In the genomic region with DNA sequence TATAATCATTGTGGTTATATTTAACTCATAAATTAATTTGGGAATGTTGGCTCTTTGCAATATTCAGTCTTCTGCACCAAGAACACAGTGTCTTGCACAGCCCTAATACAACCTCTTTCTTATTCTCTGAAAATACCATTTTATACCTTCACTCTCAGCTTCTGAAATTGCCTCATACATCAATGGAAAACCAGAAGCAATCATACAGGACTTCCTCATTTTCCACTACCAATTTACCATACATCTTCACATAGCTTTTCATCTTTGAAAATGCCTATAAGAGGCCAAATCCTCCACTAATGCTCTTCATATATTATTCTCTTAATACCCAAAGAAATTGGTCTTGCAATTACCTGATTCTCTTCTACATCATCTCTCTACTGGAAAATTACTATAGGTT, we compare ENCODE assay signal across 27 cellular contexts. TPM values are rescaled to one million over a fixed set of nuclear protein-coding genes. Genes with fewer than 3 reads are reported as not detected.
"Had no signal": no experiment of that assay in that cellular context is flagged by ENCODE, and none has a peak within 500 bp of the region (broad histone marks: within the 10 kb centered on the region; RNA-seq: fewer than 3 reads in every experiment).

No MANE protein-coding gene starts in this region.

- H2AFZ ChIP-seq: neural progenitor cell had no signal

- H3K4me1 ChIP-seq: heart left ventricle, neural progenitor cell, right atrium auricular region, sigmoid colon, stomach had no signal

- H3K27ac ChIP-seq: heart left ventricle, neural progenitor cell, ovary, right atrium auricular region, sigmoid colon, skin epidermis, stomach had no signal

- ATAC-seq: esophagus mucosa; heart left ventricle; left colon; left ventricle myocardium superior; natural killer cell treated with Interleukin-12 subunit alpha and Interleukin-12 subunit beta and Interleukin-15 and Interleukin-18, amount 100 ng/mL, for 72 hours had no signal

- H3K36me3 ChIP-seq: heart left ventricle, neural progenitor cell, ovary, right atrium auricular region, sigmoid colon, stomach had no signal

- H3K9ac ChIP-seq: neural progenitor cell had no signal

- DNase-seq: effector memory CD4-positive, alpha-beta T cell; heart left ventricle; hippocampal formation; left colon; left ventricle myocardium superior; mesenchymal stem cell; midbrain; nucleus accumbens; ovary; sigmoid colon; stimulated activated CD4-positive, alpha-beta T cell treated with anti-CD3 and anti-CD28 coated beads, Interleukin-12 subunit alpha, Interleukin-12 subunit beta, amount 100 ng/mL, for 4 hours; stimulated activated naive CD4-positive, alpha-beta T cell; stomach; substantia nigra; trophoblast cell had no signal

- H3K27me3 ChIP-seq: heart left ventricle, neural progenitor cell, ovary, right atrium auricular region, sigmoid colon, stomach had no signal

- H3K4me2 ChIP-seq: neural progenitor cell had no signal

- H3K4me3 ChIP-seq: heart left ventricle, lung, neural progenitor cell, ovary, right atrium auricular region, sigmoid colon, skin epidermis, stomach had no signal

- H3K9me3 ChIP-seq: heart left ventricle, ovary, right atrium auricular region, sigmoid colon, stomach had no signal

RNA-seq across cellular contexts. Expression of a gene that starts 4.3 kb away (rescaled TPM):
- total RNA-seq: esophagus mucosa; fibroblast of lung; frontal cortex; glomerular endothelial cell; heart left ventricle; kidney epithelial cell; left colon; left ventricle myocardium superior; lung; natural killer cell treated with Interleukin-12 subunit alpha and Interleukin-12 subunit beta and Interleukin-15 and Interleukin-18, amount 100 ng/mL, for 72 hours; ovary; posterior vena cava; right atrium auricular region; sigmoid colon; urinary bladder had no signal
- polyA plus RNA-seq: fibroblast of lung, heart left ventricle, lung, ovary, sigmoid colon, stomach, urinary bladder had no signal

RNA-seq across cellular contexts. Expression of a gene that starts 6.7 kb away (rescaled TPM):
- total RNA-seq: heart left ventricle, left ventricle myocardium superior, right atrium auricular region had no signal
- polyA plus RNA-seq: stomach had no signal

RNA-seq across cellular contexts. Expression of a gene that starts 21.0 kb away (rescaled TPM):
- total RNA-seq: kidney epithelial cell, left ventricle myocardium superior, right atrium auricular region had no signal
- polyA plus RNA-seq: fibroblast of lung, heart left ventricle, lung, ovary, stomach, urinary bladder had no signal
